10 cellular contexts compared by ENCODE assay signal in genomic region chr1:225462714-225463574, GRCh38. TPM values are rescaled to one million over a fixed set of nuclear protein-coding genes. Genes with fewer than 3 reads are reported as not detected.
DNase-seq lines count a peak whose midpoint lies in the region; ATAC-seq and TF ChIP-seq lines count a peak whose summit lies in the region.
"Had no signal": no experiment of that assay in that cellular context is flagged by ENCODE, and none has a peak within 500 bp of the region (broad histone marks: within the 10 kb centered on the region; RNA-seq: fewer than 3 reads in every experiment).

No MANE protein-coding gene starts in this region.

- H3K36me3 ChIP-seq in heart right ventricle (no peaks in the 10 kb centered on the region), aorta (ENCODE audit: control insufficient read depth in 1 of 2, insufficient read depth in 2 of 2, low read length in 1 of 2) (no peaks in the 10 kb centered on the region), mesenchymal stem cell (ENCODE audit: control insufficient read depth in 1 of 2, insufficient read depth in 2 of 2, low read depth in 1 of 2, low read length in 2 of 2) (no peaks in the 10 kb centered on the region)
- H3K36me3 ChIP-seq: ascending aorta had no signal

- no peak overlapping the region for H3K23ac ChIP-seq in mesenchymal stem cell (ENCODE audit: low read length in 2 of 2)

- intact Hi-C loops in Right ventricle myocardium superior (cut with DNase I) (no loop called here), heart right ventricle (cut with DNase I) (loop anchor here in 1 of 10 donors (2.0 kb wide), 1 partner anchor 18 kb away; no protein-coding TSS in a partner anchor), aorta (cut with DNase I) (no loop called here)

- H3K27me3 ChIP-seq in heart right ventricle (no peaks in the 10 kb centered on the region), aorta (ENCODE audit: control insufficient read depth in 1 of 2, insufficient read depth in 2 of 2, low read length in 1 of 2) (no peaks in the 10 kb centered on the region), mesenchymal stem cell (ENCODE audit: control insufficient read depth in 1 of 2, insufficient read depth in 1 of 2, low read length in 2 of 2) (peaks cover 0 to 31% of the 10 kb centered on the region in 2 experiments)
- H3K27me3 ChIP-seq: ascending aorta had no signal

- H2AFZ ChIP-seq in mesenchymal stem cell (ENCODE audit: low read depth, low read length), result no peak overlapping the region

- H4K8ac ChIP-seq in mesenchymal stem cell (ENCODE audit: low read length), result no peak overlapping the region

- H3K4me3 ChIP-seq in heart right ventricle, result no peak overlapping the region
- no peak overlapping the region for H3K4me3 ChIP-seq in aorta (ENCODE audit: low read length in 2 of 2)
- H3K4me3 ChIP-seq in mesenchymal stem cell (ENCODE audit: insufficient read depth in 1 of 2, low read depth in 1 of 2, low read length in 2 of 2), result no peak overlapping the region
- H3K4me3 ChIP-seq: ascending aorta had no signal

- TF ChIP-seq CTCF in heart right ventricle (IDR thresholded peaks at IDR 0.05), result no peak

- H3K9ac ChIP-seq in mesenchymal stem cell (ENCODE audit: low read length), result no peak overlapping the region

- H2BK5ac ChIP-seq in mesenchymal stem cell (ENCODE audit: low read depth, low read length, poor library complexity, severe bottlenecking), result no peak overlapping the region

- DNase-seq in Right ventricle myocardium superior (peak; percentile 41), heart right ventricle (no peak), NCI-H345 treated with DMSO at 0.1 percent for 48 hours (lab: John Stamatoyannopoulos, UW; ENCODE audit: unreplicated experiment) (peak; percentile 88), aorta (peak; percentile 34 to 39), mesenchymal stem cell (no peak)
- DNase-seq: naive thymus-derived CD4-positive, alpha-beta T cell had no signal

- H3K4me2 ChIP-seq in mesenchymal stem cell (ENCODE audit: low read length, poor library complexity, severe bottlenecking), result no peak overlapping the region

- no peak for ATAC-seq in Right ventricle myocardium superior (ENCODE audit: poor library complexity)
- no peak for ATAC-seq in heart right ventricle
- ATAC-seq in esophagus mucosa, result peak; percentile 56
- ATAC-seq in aorta (ENCODE audit: low FRiP score), result no peak
- no peak for ATAC-seq in HG02642 (IDR thresholded peaks at IDR 0.05; ENCODE audit: poor library complexity, unreplicated experiment)
- no peak for ATAC-seq in HG02870 (IDR thresholded peaks at IDR 0.05; ENCODE audit: unreplicated experiment)
- ATAC-seq: naive thymus-derived CD4-positive, alpha-beta T cell had no signal

- H2BK12ac ChIP-seq in mesenchymal stem cell (ENCODE audit: low read length in 2 of 2), result no peak overlapping the region

- H2BK120ac ChIP-seq in mesenchymal stem cell (ENCODE audit: low read depth, low read length), result no peak overlapping the region

- peak overlapping the region in 1 of 2 experiments; percentile 63 for H3K14ac ChIP-seq in mesenchymal stem cell (ENCODE audit: low read length in 2 of 2)

- H2BK15ac ChIP-seq in mesenchymal stem cell (ENCODE audit: low read depth, poor library complexity, severe bottlenecking), result no peak overlapping the region

- H3K18ac ChIP-seq in mesenchymal stem cell (ENCODE audit: low read depth in 1 of 2, low read length in 2 of 2), result no peak overlapping the region

- WGBS in heart right ventricle, 2 donors, result 48 to 57% methylated on average over 15 of the region's 15 CpGs
- 58 to 61% methylated on average over 15 of the region's 15 CpGs for WGBS in aorta, 2 donors
- WGBS in mesenchymal stem cell, result 81% methylated on average over 15 of the region's 15 CpGs

- H3K79me1 ChIP-seq in mesenchymal stem cell (replicated peaks; ENCODE audit: low read length, poor library complexity, severe bottlenecking), result no peaks in the 10 kb centered on the region

- H3K27ac ChIP-seq in heart right ventricle (no peak overlapping the region), aorta (ENCODE audit: low read depth in 1 of 2, low read length in 2 of 2) (no peak overlapping the region), mesenchymal stem cell (ENCODE audit: low read length, poor library complexity, severe bottlenecking) (no peak overlapping the region)
- H3K27ac ChIP-seq: ascending aorta had no signal

- H3K9me3 ChIP-seq in heart right ventricle (no peaks in the 10 kb centered on the region), aorta (ENCODE audit: control insufficient read depth, low read length) (no peaks in the 10 kb centered on the region), mesenchymal stem cell (ENCODE audit: control insufficient read depth, low read length) (no peaks in the 10 kb centered on the region)
- H3K9me3 ChIP-seq: ascending aorta had no signal

- H3K4me1 ChIP-seq in heart right ventricle (peaks cover 2 to 70% (median 58%) of the 10 kb centered on the region in 9 donors), aorta (ENCODE audit: control insufficient read depth in 1 of 2, insufficient read depth in 2 of 2, low read length in 2 of 2) (no peaks in the 10 kb centered on the region), mesenchymal stem cell (ENCODE audit: control insufficient read depth, insufficient read depth, low read depth, low read length) (peaks cover 38% of the 10 kb centered on the region)
- H3K4me1 ChIP-seq: ascending aorta had no signal

- no peak overlapping the region for H2AK5ac ChIP-seq in mesenchymal stem cell (ENCODE audit: low read length, severe bottlenecking)

- no peak overlapping the region for H3K4ac ChIP-seq in mesenchymal stem cell (ENCODE audit: low read depth in 1 of 2, low read length in 2 of 2)

- H4K91ac ChIP-seq in mesenchymal stem cell (ENCODE audit: low read length), result no peak overlapping the region

RNA-seq across cellular contexts. Expression of gene LBR, which starts 35.1 kb away (rescaled TPM):
- total RNA-seq in Right ventricle myocardium superior (11.7 TPM), heart right ventricle (10 to 100 TPM in 6 of 10 donors, 1 to 10 TPM in 4; 8.5 to 22.6 (median 11.0) TPM), esophagus mucosa (52.6 TPM), aorta (10 to 100 TPM; 42.2 to 48.4 TPM)
- polyA plus RNA-seq in heart right ventricle (1 to 10 TPM; 7.6 to 7.7 TPM), aorta (10 to 100 TPM in 1 of 2 donors, 1 to 10 TPM in 1; 8.5 to 16.2 TPM)
- 30.8 TPM for polyA plus RNA-seq in mesenchymal stem cell (2013, experiment 1 of 2)
- 30.9 TPM for polyA plus RNA-seq in mesenchymal stem cell (2013, experiment 2 of 2)

Comparison
In these comparisons a context has a peak if more than half of its experiments do, and no peak if none do; other contexts are left out.
1. DNase-seq: peak in Right ventricle myocardium superior (single experiment), NCI-H345 treated with DMSO at 0.1 percent for 48 hours (single experiment) and aorta (2 of 2); none in heart right ventricle (0 of 2) and mesenchymal stem cell (single experiment).